1 cellular context compared by ENCODE assay signal in the genomic region with DNA sequence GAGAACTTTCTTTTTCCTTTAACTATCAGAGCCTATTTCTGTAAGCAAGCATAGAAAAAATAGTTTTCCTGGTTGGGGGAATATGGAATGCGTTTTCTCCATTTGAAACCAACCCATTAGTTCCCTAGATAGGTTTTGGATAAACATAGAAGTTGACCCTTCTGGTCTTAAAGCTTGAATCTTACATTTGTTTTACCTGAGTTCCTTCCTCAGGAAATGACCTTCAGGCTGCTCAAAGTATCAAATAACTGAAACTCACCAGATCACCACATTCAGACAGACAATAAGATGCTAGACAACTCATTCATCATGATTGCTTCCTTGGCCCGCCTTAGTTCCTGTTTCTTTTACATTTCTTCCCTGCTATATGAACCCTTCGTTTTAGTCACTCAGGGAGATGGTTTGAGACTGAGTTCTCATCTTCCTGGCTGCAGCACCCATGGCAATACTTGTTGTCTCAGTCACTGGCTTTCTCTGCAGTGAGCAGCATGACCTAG.
A peak's percentile ranks its signal among the peaks of the same experiment; 100 is the strongest.
TF ChIP-seq lines count a peak whose summit lies in the region.

No MANE protein-coding gene starts in this region.

TF ChIP-seq in HepG2, 621 proteins besides CTCF, POLR2A, EP300 and RAD21 (continued from another document and continues in another):
- no peak for TF ChIP-seq SRSF9 (IDR thresholded peaks at IDR 0.05; ENCODE audit: borderline replicate concordance, insufficient read depth, low read depth, low read length, poor library complexity, severe bottlenecking)
- TF ChIP-seq, protein P1, sequence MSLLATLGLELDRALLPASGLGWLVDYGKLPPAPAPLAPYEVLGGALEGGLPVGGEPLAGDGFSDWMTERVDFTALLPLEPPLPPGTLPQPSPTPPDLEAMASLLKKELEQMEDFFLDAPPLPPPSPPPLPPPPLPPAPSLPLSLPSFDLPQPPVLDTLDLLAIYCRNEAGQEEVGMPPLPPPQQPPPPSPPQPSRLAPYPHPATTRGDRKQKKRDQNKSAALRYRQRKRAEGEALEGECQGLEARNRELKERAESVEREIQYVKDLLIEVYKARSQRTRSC (CRISPR knock-in tag; IDR thresholded peaks at IDR 0.05; ENCODE audit: low read depth): no peak
- TF ChIP-seq SOX5 (CRISPR knock-in tag; IDR thresholded peaks at IDR 0.05; ENCODE audit: borderline replicate concordance): peak; percentile 58; the same call in 1 of the 2 replicates
- TF ChIP-seq JARID2 (CRISPR knock-in tag; IDR thresholded peaks at IDR 0.05; ENCODE audit: insufficient replicate concordance): no peak
- 0 out of 2 replicates have a peak, but pooled peaks have one; percentile 56 for TF ChIP-seq HOXD1 (CRISPR knock-in tag; IDR thresholded peaks at IDR 0.05)
- no peak for TF ChIP-seq ZBTB43 (CRISPR knock-in tag; conservative IDR thresholded peaks at IDR 0.05)
- no peak for TF ChIP-seq ZNF124 (CRISPR knock-in tag; IDR thresholded peaks at IDR 0.05)
- no peak for TF ChIP-seq GFI1 (CRISPR knock-in tag; IDR thresholded peaks at IDR 0.05; ENCODE audit: borderline replicate concordance)
- no peak for TF ChIP-seq TGIF2 (CRISPR knock-in tag; IDR thresholded peaks at IDR 0.05)
- no peak for TF ChIP-seq CEBPB (IDR thresholded peaks at IDR 0.05; ENCODE audit: borderline replicate concordance, low read depth, low read length)
- no peak for TF ChIP-seq ZNF589 (CRISPR knock-in tag; conservative IDR thresholded peaks at IDR 0.05)
- TF ChIP-seq THRA (CRISPR knock-in tag; IDR thresholded peaks at IDR 0.05; ENCODE audit: borderline replicate concordance): no peak
- TF ChIP-seq, protein P2, sequence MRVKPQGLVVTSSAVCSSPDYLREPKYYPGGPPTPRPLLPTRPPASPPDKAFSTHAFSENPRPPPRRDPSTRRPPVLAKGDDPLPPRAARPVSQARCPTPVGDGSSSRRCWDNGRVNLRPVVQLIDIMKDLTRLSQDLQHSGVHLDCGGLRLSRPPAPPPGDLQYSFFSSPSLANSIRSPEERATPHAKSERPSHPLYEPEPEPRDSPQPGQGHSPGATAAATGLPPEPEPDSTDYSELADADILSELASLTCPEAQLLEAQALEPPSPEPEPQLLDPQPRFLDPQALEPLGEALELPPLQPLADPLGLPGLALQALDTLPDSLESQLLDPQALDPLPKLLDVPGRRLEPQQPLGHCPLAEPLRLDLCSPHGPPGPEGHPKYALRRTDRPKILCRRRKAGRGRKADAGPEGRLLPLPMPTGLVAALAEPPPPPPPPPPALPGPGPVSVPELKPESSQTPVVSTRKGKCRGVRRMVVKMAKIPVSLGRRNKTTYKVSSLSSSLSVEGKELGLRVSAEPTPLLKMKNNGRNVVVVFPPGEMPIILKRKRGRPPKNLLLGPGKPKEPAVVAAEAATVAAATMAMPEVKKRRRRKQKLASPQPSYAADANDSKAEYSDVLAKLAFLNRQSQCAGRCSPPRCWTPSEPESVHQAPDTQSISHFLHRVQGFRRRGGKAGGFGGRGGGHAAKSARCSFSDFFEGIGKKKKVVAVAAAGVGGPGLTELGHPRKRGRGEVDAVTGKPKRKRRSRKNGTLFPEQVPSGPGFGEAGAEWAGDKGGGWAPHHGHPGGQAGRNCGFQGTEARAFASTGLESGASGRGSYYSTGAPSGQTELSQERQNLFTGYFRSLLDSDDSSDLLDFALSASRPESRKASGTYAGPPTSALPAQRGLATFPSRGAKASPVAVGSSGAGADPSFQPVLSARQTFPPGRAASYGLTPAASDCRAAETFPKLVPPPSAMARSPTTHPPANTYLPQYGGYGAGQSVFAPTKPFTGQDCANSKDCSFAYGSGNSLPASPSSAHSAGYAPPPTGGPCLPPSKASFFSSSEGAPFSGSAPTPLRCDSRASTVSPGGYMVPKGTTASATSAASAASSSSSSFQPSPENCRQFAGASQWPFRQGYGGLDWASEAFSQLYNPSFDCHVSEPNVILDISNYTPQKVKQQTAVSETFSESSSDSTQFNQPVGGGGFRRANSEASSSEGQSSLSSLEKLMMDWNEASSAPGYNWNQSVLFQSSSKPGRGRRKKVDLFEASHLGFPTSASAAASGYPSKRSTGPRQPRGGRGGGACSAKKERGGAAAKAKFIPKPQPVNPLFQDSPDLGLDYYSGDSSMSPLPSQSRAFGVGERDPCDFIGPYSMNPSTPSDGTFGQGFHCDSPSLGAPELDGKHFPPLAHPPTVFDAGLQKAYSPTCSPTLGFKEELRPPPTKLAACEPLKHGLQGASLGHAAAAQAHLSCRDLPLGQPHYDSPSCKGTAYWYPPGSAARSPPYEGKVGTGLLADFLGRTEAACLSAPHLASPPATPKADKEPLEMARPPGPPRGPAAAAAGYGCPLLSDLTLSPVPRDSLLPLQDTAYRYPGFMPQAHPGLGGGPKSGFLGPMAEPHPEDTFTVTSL (CRISPR knock-in tag; IDR thresholded peaks at IDR 0.05; ENCODE audit: borderline replicate concordance): no peak
- no peak for TF ChIP-seq BORCS8-MEF2B (CRISPR knock-in tag; IDR thresholded peaks at IDR 0.05)
- TF ChIP-seq ZNF629 (CRISPR knock-in tag; conservative IDR thresholded peaks at IDR 0.05): 0 out of 2 replicates have a peak, but pooled peaks have one; percentile 15
- no peak for TF ChIP-seq ZBTB8A (CRISPR knock-in tag; IDR thresholded peaks at IDR 0.05; ENCODE audit: borderline replicate concordance, low read depth)
- peak; percentile 30 for TF ChIP-seq TEAD3 (CRISPR knock-in tag; optimal IDR thresholded peaks at IDR 0.05; ENCODE audit: borderline replicate concordance)
- TF ChIP-seq ZNF546 (CRISPR knock-in tag; conservative IDR thresholded peaks at IDR 0.05): no peak
- TF ChIP-seq NR2F6 (IDR thresholded peaks at IDR 0.05): 0 out of 2 replicates have a peak, but pooled peaks have one; percentile 23
- TF ChIP-seq NR2F6 (CRISPR knock-in tag; IDR thresholded peaks at IDR 0.05): no peak
- no peak for TF ChIP-seq NONO (IDR thresholded peaks at IDR 0.05)
- TF ChIP-seq NONO (CRISPR knock-in tag; conservative IDR thresholded peaks at IDR 0.05): no peak
- no peak for TF ChIP-seq HMG20A (CRISPR knock-in tag; IDR thresholded peaks at IDR 0.05; ENCODE audit: borderline replicate concordance)
- peak; percentile 28; the same call in 1 of the 2 replicates for TF ChIP-seq ZNF800 (CRISPR knock-in tag; IDR thresholded peaks at IDR 0.05)
- no peak for TF ChIP-seq ZNF430 (CRISPR knock-in tag; IDR thresholded peaks at IDR 0.05)
- TF ChIP-seq, protein P3, sequence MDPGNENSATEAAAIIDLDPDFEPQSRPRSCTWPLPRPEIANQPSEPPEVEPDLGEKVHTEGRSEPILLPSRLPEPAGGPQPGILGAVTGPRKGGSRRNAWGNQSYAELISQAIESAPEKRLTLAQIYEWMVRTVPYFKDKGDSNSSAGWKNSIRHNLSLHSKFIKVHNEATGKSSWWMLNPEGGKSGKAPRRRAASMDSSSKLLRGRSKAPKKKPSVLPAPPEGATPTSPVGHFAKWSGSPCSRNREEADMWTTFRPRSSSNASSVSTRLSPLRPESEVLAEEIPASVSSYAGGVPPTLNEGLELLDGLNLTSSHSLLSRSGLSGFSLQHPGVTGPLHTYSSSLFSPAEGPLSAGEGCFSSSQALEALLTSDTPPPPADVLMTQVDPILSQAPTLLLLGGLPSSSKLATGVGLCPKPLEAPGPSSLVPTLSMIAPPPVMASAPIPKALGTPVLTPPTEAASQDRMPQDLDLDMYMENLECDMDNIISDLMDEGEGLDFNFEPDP (CRISPR knock-in tag; conservative IDR thresholded peaks at IDR 0.05): no peak
- TF ChIP-seq SIX4 (CRISPR knock-in tag; IDR thresholded peaks at IDR 0.05): peak; percentile 59
- no peak for TF ChIP-seq GPN1 (CRISPR knock-in tag; IDR thresholded peaks at IDR 0.05; ENCODE audit: borderline replicate concordance)
- TF ChIP-seq ZNF572 (CRISPR knock-in tag; IDR thresholded peaks at IDR 0.05): no peak
- no peak for TF ChIP-seq ZNF749 (CRISPR knock-in tag; IDR thresholded peaks at IDR 0.05; ENCODE audit: borderline replicate concordance)
- TF ChIP-seq, protein P4, sequence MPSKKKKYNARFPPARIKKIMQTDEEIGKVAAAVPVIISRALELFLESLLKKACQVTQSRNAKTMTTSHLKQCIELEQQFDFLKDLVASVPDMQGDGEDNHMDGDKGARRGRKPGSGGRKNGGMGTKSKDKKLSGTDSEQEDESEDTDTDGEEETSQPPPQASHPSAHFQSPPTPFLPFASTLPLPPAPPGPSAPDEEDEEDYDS (CRISPR knock-in tag; IDR thresholded peaks at IDR 0.05): 0 out of 2 replicates have a peak, but pooled peaks have one; percentile 12
- TF ChIP-seq MYPOP (CRISPR knock-in tag; IDR thresholded peaks at IDR 0.05): no peak
- no peak for TF ChIP-seq ZBTB42 (CRISPR knock-in tag; IDR thresholded peaks at IDR 0.05)
- TF ChIP-seq SOX13 (IDR thresholded peaks at IDR 0.05): no peak
- TF ChIP-seq SOX13 (CRISPR knock-in tag; conservative IDR thresholded peaks at IDR 0.05 in 1 of 2, IDR thresholded peaks at IDR 0.05 in 1 of 2): peak in 1 of 2 experiments; percentile 48; a peak in 1 of 4 replicates
- no peak for TF ChIP-seq ATF2 (CRISPR knock-in tag; IDR thresholded peaks at IDR 0.05)
- no peak for TF ChIP-seq NFKBIZ (CRISPR knock-in tag; IDR thresholded peaks at IDR 0.05)
- TF ChIP-seq PPARG (CRISPR knock-in tag; conservative IDR thresholded peaks at IDR 0.05): peak; percentile 43
- TF ChIP-seq ZNF788 (CRISPR knock-in tag; IDR thresholded peaks at IDR 0.05; ENCODE audit: borderline replicate concordance): no peak
- TF ChIP-seq HMG20B (CRISPR knock-in tag; conservative IDR thresholded peaks at IDR 0.05): no peak
- no peak for TF ChIP-seq ZFX (CRISPR knock-in tag; IDR thresholded peaks at IDR 0.05; ENCODE audit: low read depth)
- TF ChIP-seq, protein P5, sequence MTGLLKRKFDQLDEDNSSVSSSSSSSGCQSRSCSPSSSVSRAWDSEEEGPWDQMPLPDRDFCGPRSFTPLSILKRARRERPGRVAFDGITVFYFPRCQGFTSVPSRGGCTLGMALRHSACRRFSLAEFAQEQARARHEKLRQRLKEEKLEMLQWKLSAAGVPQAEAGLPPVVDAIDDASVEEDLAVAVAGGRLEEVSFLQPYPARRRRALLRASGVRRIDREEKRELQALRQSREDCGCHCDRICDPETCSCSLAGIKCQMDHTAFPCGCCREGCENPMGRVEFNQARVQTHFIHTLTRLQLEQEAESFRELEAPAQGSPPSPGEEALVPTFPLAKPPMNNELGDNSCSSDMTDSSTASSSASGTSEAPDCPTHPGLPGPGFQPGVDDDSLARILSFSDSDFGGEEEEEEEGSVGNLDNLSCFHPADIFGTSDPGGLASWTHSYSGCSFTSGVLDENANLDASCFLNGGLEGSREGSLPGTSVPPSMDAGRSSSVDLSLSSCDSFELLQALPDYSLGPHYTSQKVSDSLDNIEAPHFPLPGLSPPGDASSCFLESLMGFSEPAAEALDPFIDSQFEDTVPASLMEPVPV (CRISPR knock-in tag; IDR thresholded peaks at IDR 0.05): no peak
- TF ChIP-seq ZNF350 (CRISPR knock-in tag; IDR thresholded peaks at IDR 0.05; ENCODE audit: borderline replicate concordance, low read depth): no peak
- no peak for TF ChIP-seq ZNF605 (CRISPR knock-in tag; IDR thresholded peaks at IDR 0.05)
- peak; percentile 51 for TF ChIP-seq MED1 (CRISPR knock-in tag; IDR thresholded peaks at IDR 0.05)
